19 cellular contexts compared by ENCODE assay signal in the genomic region with DNA sequence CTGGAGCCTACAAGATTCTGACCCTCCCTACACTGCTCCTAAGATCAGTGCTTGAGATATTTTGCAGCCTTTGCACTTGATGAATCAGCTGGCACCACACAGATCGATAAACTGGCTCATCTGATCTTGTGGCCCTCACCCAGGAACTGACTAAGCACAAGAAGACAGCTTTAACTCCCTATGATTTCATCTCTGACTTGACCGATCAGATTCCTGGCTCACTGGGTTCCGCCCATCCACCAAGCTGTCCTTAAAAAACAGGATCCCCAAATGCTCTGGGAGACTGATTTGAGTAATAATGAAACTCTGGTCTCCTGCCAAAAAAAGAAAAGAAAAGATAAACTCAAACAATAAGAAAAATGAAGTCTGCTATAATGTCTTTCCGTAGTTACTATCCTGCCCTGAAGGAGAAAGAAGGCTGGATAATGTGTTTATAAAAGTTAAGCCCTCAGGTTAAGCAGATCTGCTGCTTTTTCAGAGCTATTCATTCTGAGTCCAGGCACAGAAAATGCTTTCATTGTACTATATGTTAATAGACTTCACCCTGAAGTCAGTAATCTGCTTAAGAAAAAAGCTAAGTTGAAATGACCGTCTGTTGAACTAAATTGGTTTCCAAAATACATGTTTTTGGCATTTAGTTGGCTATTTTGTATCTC.
DNase-seq lines count a peak whose midpoint lies in the region; FAIRE-seq and TF ChIP-seq lines count a peak whose summit lies in the region.
"Had no signal": no experiment of that assay in that cellular context is flagged by ENCODE, and none has a peak within 500 bp of the region (broad histone marks: within the 10 kb centered on the region; RNA-seq: fewer than 3 reads in every experiment).

No MANE protein-coding gene starts in this region.

- dilution Hi-C loops in keratinocyte (cut with MboI; ENCODE audit: extremely low pct_ligation_motif_present, low sequenced_read_pairs), result no loop called here

- in situ Hi-C loops in brain microvascular endothelial cell (cut with HindIII; ENCODE audit: low pct_ligation_motif_present, low sequenced_read_pairs), result no loop called here

- H3K9me3 Mint-ChIP-seq in endodermal cell, result peaks cover 36% of the 10 kb centered on the region

- no peak overlapping the region for H3K9ac ChIP-seq in KMS-11
- H3K9ac ChIP-seq in keratinocyte (ENCODE audit: control insufficient read depth, extremely low read depth, insufficient read depth, low read length), result no peak overlapping the region
- H3K9ac ChIP-seq in endodermal cell (ENCODE audit: extremely low read depth, low read length, poor library complexity, severe bottlenecking), result no peak overlapping the region

- no peak overlapping the region for H3K4me3 Mint-ChIP-seq in endodermal cell
- H3K4me3 Mint-ChIP-seq: type B pancreatic cell had no signal

- H3K9me1 ChIP-seq in keratinocyte (ENCODE audit: control insufficient read depth, extremely low read depth, insufficient read depth, low read length), result no peaks in the 10 kb centered on the region

- H3K4me1 Mint-ChIP-seq in endodermal cell, result no peaks in the 10 kb centered on the region

- no peaks in the 10 kb centered on the region for H3K27me3 ChIP-seq in KMS-11 (ENCODE audit: insufficient read depth, low read depth)
- H3K27me3 ChIP-seq in brain microvascular endothelial cell (replicated peaks), result no peaks in the 10 kb centered on the region
- no peaks in the 10 kb centered on the region for H3K27me3 ChIP-seq in keratinocyte (ENCODE audit: control insufficient read depth, extremely low read depth, insufficient read depth, low read length)
- no peaks in the 10 kb centered on the region for H3K27me3 ChIP-seq in endodermal cell (ENCODE audit: control insufficient read depth, insufficient read depth, low read length, poor library complexity, severe bottlenecking)

- H2AFZ ChIP-seq in KMS-11 (ENCODE audit: low read depth) (peak overlapping the region; percentile 2; the same call in 1 of the 2 replicates), keratinocyte (ENCODE audit: control insufficient read depth, low read length) (peak overlapping the region; percentile 12)

- H3K36me3 ChIP-seq in KMS-11 (ENCODE audit: insufficient read depth) (no peaks in the 10 kb centered on the region), brain microvascular endothelial cell (replicated peaks) (no peaks in the 10 kb centered on the region), keratinocyte (ENCODE audit: control insufficient read depth in 2 of 2, extremely low read depth in 1 of 2, insufficient read depth in 2 of 2, low read length in 2 of 2) (no peaks in the 10 kb centered on the region), endodermal cell (ENCODE audit: control insufficient read depth, insufficient read depth, low read length) (no peaks in the 10 kb centered on the region)
- H3K36me3 ChIP-seq: prostate gland, WERI-Rb-1 had no signal

- 86 to 95% methylated on average over 3 to 5 of the region's 5 CpGs for WGBS in endodermal cell (ENCODE audit: insufficient coverage in 1 of 2, insufficient read length in 1 of 2), 2 experiments

- H3K27me3 Mint-ChIP-seq in endodermal cell (ENCODE audit: insufficient read depth), result no peaks in the 10 kb centered on the region
- H3K27me3 Mint-ChIP-seq: type B pancreatic cell had no signal

- DNase-seq in AG09309 (ENCODE audit: low read depth), result peak; percentile 10
- peak; percentile 48 for DNase-seq in brain microvascular endothelial cell
- DNase-seq in keratinocyte (ENCODE audit: low read depth, low spot score), result peak; percentile 4
- no peak for DNase-seq in endodermal cell
- no peak for DNase-seq in activated gamma-delta T cell treated with Interleukin-2 at 50 U/mL for 16 hours
- no peak for DNase-seq in HuH-7 (ENCODE audit: low spot score)
- no peak for DNase-seq in HTR-8/SVneo (ENCODE audit: insufficient read length, low spot score)
- DNase-seq: activated naive CD4-positive, alpha-beta T cell treated with Interleukin-2 at 50 U/mL for 16 hours; caudate nucleus; DND-41; midbrain; MM.1S; stimulated activated CD4-positive, alpha-beta T cell treated with anti-CD3 and anti-CD28 coated beads, Interleukin-2, amount 100 ng/mL, for 24 hours; WERI-Rb-1 had no signal

- peak overlapping the region; percentile 11 for H3K4me2 ChIP-seq in KMS-11
- no peak overlapping the region for H3K4me2 ChIP-seq in keratinocyte (ENCODE audit: control insufficient read depth, extremely low read depth, insufficient read depth, low read depth, low read length)

- peaks cover 2% of the 10 kb centered on the region for H3K9me3 ChIP-seq in keratinocyte (ENCODE audit: control insufficient read depth, low read depth, low read length)
- H3K9me3 ChIP-seq in endodermal cell (ENCODE audit: control insufficient read depth, low read length), result peaks cover 32% of the 10 kb centered on the region
- H3K9me3 ChIP-seq: prostate gland had no signal

- no peak for FAIRE-seq in keratinocyte (lab: Jason Lieb, UNC)
- FAIRE-seq in HTR-8/SVneo (lab: Jason Lieb, UNC), result no peak
- FAIRE-seq: GM12892 had no signal

- H3K27ac Mint-ChIP-seq in endodermal cell, result no peak overlapping the region
- H3K27ac Mint-ChIP-seq: type B pancreatic cell had no signal

- H3K4me1 ChIP-seq in KMS-11 (ENCODE audit: low read depth, poor library complexity, severe bottlenecking) (peaks cover 52% of the 10 kb centered on the region), keratinocyte (ENCODE audit: control insufficient read depth, extremely low read depth, insufficient read depth, low read length) (no peaks in the 10 kb centered on the region), endodermal cell (ENCODE audit: control insufficient read depth, insufficient read depth, low read length) (no peaks in the 10 kb centered on the region)
- H3K4me1 ChIP-seq: prostate gland had no signal

- TF ChIP-seq CTCF in AG09309 (IDR thresholded peaks at IDR 0.05; ENCODE audit: control insufficient read depth, insufficient read depth, low read depth, low read length, missing control alignments) (no peak), KMS-11 (conservative IDR thresholded peaks at IDR 0.05; ENCODE audit: low read depth, low read length) (no peak), brain microvascular endothelial cell (IDR thresholded peaks at IDR 0.05; ENCODE audit: low read depth, low read length, missing control alignments) (no peak), keratinocyte (optimal IDR thresholded peaks at IDR 0.05 in 1 of 3, IDR thresholded peaks at IDR 0.05 in 1 of 3, conservative IDR thresholded peaks at IDR 0.05 in 1 of 3; ENCODE audit: extremely low read depth in 1 of 3, insufficient read depth in 2 of 3, low read length in 3 of 3) (no peak), endodermal cell (conservative IDR thresholded peaks at IDR 0.05) (no peak)

- H3K36me3 Mint-ChIP-seq in endodermal cell (ENCODE audit: low read depth), result peaks cover 7% of the 10 kb centered on the region
- H3K36me3 Mint-ChIP-seq: type B pancreatic cell had no signal

- no peak overlapping the region for H3K27ac ChIP-seq in KMS-11
- H3K27ac ChIP-seq in brain microvascular endothelial cell, result no peak overlapping the region
- no peak overlapping the region for H3K27ac ChIP-seq in keratinocyte (ENCODE audit: control insufficient read depth, insufficient read depth, low read length)
- H3K27ac ChIP-seq in endodermal cell (ENCODE audit: low read depth, low read length), result no peak overlapping the region
- H3K27ac ChIP-seq: prostate gland, SK-N-MC, WERI-Rb-1 had no signal

- H3K4me3 ChIP-seq in AG09309 (ENCODE audit: control insufficient read depth, low read depth, low read length) (no peak overlapping the region), KMS-11 (IDR thresholded peaks at IDR 0.05; ENCODE audit: insufficient read depth, low read depth, low read length) (no peak overlapping the region), brain microvascular endothelial cell (ENCODE audit: low read depth, low read length) (no peak overlapping the region), keratinocyte (ENCODE audit: control insufficient read depth in 2 of 3, extremely low read depth in 1 of 3, insufficient read depth in 2 of 3, low read depth in 1 of 3, low read length in 3 of 3) (no peak overlapping the region), endodermal cell (ENCODE audit: low read length) (no peak overlapping the region)
- H3K4me3 ChIP-seq: prostate gland, SK-N-MC had no signal

- H4K20me1 ChIP-seq in KMS-11 (ENCODE audit: insufficient read depth) (no peaks in the 10 kb centered on the region), keratinocyte (ENCODE audit: control insufficient read depth, extremely low read depth, insufficient read depth, low read length) (no peaks in the 10 kb centered on the region)

- no peaks in the 10 kb centered on the region for H3K79me2 ChIP-seq in KMS-11 (ENCODE audit: insufficient read depth, low read depth)
- H3K79me2 ChIP-seq in keratinocyte (ENCODE audit: control insufficient read depth, insufficient read depth, low read length), result no peaks in the 10 kb centered on the region

Comparison
In these comparisons a context has a peak if more than half of its experiments do, and no peak if none do; other contexts are left out.
1. DNase-seq: peak in AG09309 (single experiment), brain microvascular endothelial cell (single experiment) and keratinocyte (single experiment); none in endodermal cell (single experiment), activated gamma-delta T cell treated with Interleukin-2 at 50 U/mL for 16 hours (single experiment), HuH-7 (single experiment) and HTR-8/SVneo (single experiment).